ENCODE assay signal across 24 cellular contexts in the genomic region with DNA sequence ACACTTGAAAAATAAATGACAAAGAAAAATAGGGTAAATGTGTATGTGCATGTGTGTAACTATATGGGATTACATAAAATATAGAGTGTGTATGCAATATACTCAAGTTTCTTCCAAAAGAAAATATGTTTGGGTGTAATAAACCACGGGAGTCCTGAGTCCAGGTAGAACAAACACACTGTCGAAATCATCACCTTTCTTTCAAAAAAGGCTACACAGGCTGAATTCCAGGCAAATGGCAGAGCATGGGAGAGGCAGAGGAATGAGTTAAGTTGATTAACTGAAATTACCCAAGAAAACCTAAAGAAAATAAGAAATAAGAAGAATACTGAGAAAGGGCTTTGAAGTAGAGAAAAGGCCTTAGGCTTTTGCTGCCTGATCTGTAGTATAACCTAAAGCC.
"Had no signal": no experiment of that assay in that cellular context is flagged by ENCODE, and none has a peak within 500 bp of the region (broad histone marks: within the 10 kb centered on the region; RNA-seq: fewer than 3 reads in every experiment).

No MANE protein-coding gene starts in this region.

- H2AFZ ChIP-seq: hepatocyte had no signal

- DNase-seq: islet precursor cell; lower lobe of right lung; mammary epithelial cell; mesenchymal stem cell; naive thymus-derived CD8-positive, alpha-beta T cell; stimulated activated CD4-positive, alpha-beta T cell treated with anti-CD3 and anti-CD28 coated beads, Interleukin-12 subunit alpha, Interleukin-12 subunit beta, amount 100 ng/mL, for 4 hours; stimulated activated CD4-positive, alpha-beta T cell treated with anti-CD3 and anti-CD28 coated beads, Interleukin-15, amount 100 ng/mL, for 24 hours; stimulated activated CD4-positive, alpha-beta T cell treated with anti-CD3 and anti-CD28 coated beads, Interleukin-2, amount 100 ng/mL, for 24 hours; stimulated activated CD4-positive, alpha-beta T cell treated with anti-CD3 and anti-CD28 coated beads, Interleukin-4, amount 100 ng/mL, for 1 hour; stimulated activated naive B cell treated with anti-CD40 and anti-IgM and Interleukin-4, amounts not matched to agents 10 μg/mL and 1 μg/mL and 100 μg/mL, for 72 hours; stimulated activated naive CD8-positive, alpha-beta T cell treated with anti-CD3 and anti-CD28 coated beads, Interleukin-15, Interleukin-2, amounts not matched to agents 100 U/mL and 50 U/mL, for 24 hours; stomach had no signal

- H3K4me3 Mint-ChIP-seq: naive thymus-derived CD8-positive, alpha-beta T cell; nephron; stimulated activated naive B cell treated with anti-CD40 and anti-IgM and Interleukin-4, amounts not matched to agents 10 μg/mL and 1 μg/mL and 100 μg/mL, for 72 hours; type B pancreatic cell had no signal

- H3K9me3 Mint-ChIP-seq: naive thymus-derived CD8-positive, alpha-beta T cell; nephron; stimulated activated naive B cell treated with anti-CD40 and anti-IgM and Interleukin-4, amounts not matched to agents 10 μg/mL and 1 μg/mL and 100 μg/mL, for 72 hours; type B pancreatic cell had no signal

- H3K27ac ChIP-seq: hepatocyte, lower lobe of right lung, skin epidermis, stomach, suprapubic skin, thoracic aorta, tibial nerve, uterus had no signal

- H3K4me1 ChIP-seq: heart right ventricle, lower lobe of right lung, right atrium auricular region, stomach, suprapubic skin, tibial nerve, uterus had no signal

- H3K4me1 Mint-ChIP-seq: stimulated activated naive B cell treated with anti-CD40 and anti-IgM and Interleukin-4, amounts not matched to agents 10 μg/mL and 1 μg/mL and 100 μg/mL, for 72 hours had no signal

- H3K27me3 ChIP-seq: heart right ventricle, hepatocyte, ovary, right atrium auricular region, stomach, suprapubic skin, tibial nerve, uterus had no signal

- H3K36me3 ChIP-seq: ovary, right atrium auricular region, thoracic aorta, uterus had no signal

- H3K4me2 ChIP-seq: hepatocyte had no signal

- H3K27me3 Mint-ChIP-seq: naive thymus-derived CD8-positive, alpha-beta T cell; progenitor cell of endocrine pancreas; stimulated activated naive B cell treated with anti-CD40 and anti-IgM and Interleukin-4, amounts not matched to agents 10 μg/mL and 1 μg/mL and 100 μg/mL, for 72 hours; type B pancreatic cell had no signal

- H3K27ac Mint-ChIP-seq: naive thymus-derived CD8-positive, alpha-beta T cell; progenitor cell of endocrine pancreas; stimulated activated naive B cell treated with anti-CD40 and anti-IgM and Interleukin-4, amounts not matched to agents 10 μg/mL and 1 μg/mL and 100 μg/mL, for 72 hours; type B pancreatic cell had no signal

- H3K79me2 ChIP-seq: hepatocyte had no signal

- H3K9me3 ChIP-seq: heart right ventricle, lower lobe of right lung, ovary, right atrium auricular region, stomach, suprapubic skin, thoracic aorta, tibial nerve, uterus had no signal

- H3K4me3 ChIP-seq: heart right ventricle, hepatocyte, lower lobe of right lung, ovary, right atrium auricular region, skin epidermis, stomach, suprapubic skin, thoracic aorta, tibial nerve, uterus had no signal

- ATAC-seq: lower lobe of right lung; naive thymus-derived CD8-positive, alpha-beta T cell; stimulated activated naive B cell treated with anti-CD40 and anti-IgM and Interleukin-4, amounts not matched to agents 10 μg/mL and 1 μg/mL and 100 μg/mL, for 72 hours; stimulated activated naive CD8-positive, alpha-beta T cell treated with anti-CD3 and anti-CD28 coated beads, Interleukin-15, Interleukin-2, amounts not matched to agents 100 U/mL and 50 U/mL, for 24 hours had no signal
